16 cellular contexts compared by ENCODE assay signal in the genomic region with DNA sequence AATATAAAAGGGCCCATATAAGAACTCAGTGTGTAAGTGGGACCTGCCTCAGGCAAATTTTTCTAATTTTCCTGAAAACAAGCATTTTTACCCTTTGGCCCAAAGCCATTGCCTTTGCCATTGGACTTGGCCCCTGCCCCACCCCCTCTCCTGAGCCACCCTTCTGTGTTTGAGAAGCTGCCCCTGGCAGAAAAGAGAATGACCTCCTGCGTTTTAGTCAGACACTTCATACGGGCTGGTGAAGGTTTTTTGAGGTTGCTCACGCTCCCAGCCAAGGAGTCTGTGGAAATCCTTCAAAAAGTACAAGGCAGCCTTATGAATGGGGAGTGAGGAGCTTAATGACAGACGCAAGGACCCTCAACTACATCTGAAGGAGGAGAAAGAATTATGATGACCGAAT.
"Had no signal": no experiment of that assay in that cellular context is flagged by ENCODE, and none has a peak within 500 bp of the region (broad histone marks: within the 10 kb centered on the region; RNA-seq: fewer than 3 reads in every experiment).

No MANE protein-coding gene starts in this region.

- H3K9me3 Mint-ChIP-seq: activated naive CD4-positive, alpha-beta T cell treated with anti-CD3 and anti-CD28 coated beads, Interleukin-2, amount 10 ng/mL, durations not matched to agents 7 days and 5 days; activated T-helper 17 cell treated with anti-CD3 and anti-CD28 coated beads, Interleukin-2, amount 50 U/mL, for 72 hours; brain; memory B cell; stimulated activated memory B cell treated with anti-CD40 and anti-IgM and Interleukin-4, amounts not matched to agents 10 μg/mL and 1 μg/mL and 100 μg/mL, for 72 hours; T-helper 1 cell treated with Interleukin-12 subunit alpha and Interleukin-12 subunit beta and Interleukin-4 antibody, amounts not matched to agents 30 μg/mL and 1 μg/mL, for 36 hours; WTC11 had no signal

- H3K4me3 Mint-ChIP-seq: activated naive CD4-positive, alpha-beta T cell treated with anti-CD3 and anti-CD28 coated beads, Interleukin-2, amount 10 ng/mL, durations not matched to agents 7 days and 5 days; activated T-helper 17 cell treated with anti-CD3 and anti-CD28 coated beads, Interleukin-2, amount 50 U/mL, for 72 hours; memory B cell; stimulated activated memory B cell treated with anti-CD40 and anti-IgM and Interleukin-4, amounts not matched to agents 10 μg/mL and 1 μg/mL and 100 μg/mL, for 72 hours; T-helper 1 cell treated with Interleukin-12 subunit alpha and Interleukin-12 subunit beta and Interleukin-4 antibody, amounts not matched to agents 30 μg/mL and 1 μg/mL, for 36 hours; WTC11 had no signal

- H3K36me3 ChIP-seq: esophagus muscularis mucosa, heart right ventricle, upper lobe of left lung had no signal

- DNase-seq: activated CD4-positive, alpha-beta T cell treated with anti-CD3 and anti-CD28 coated beads for 48 hours; activated CD8-positive, alpha-beta memory T cell treated with anti-CD3 and anti-CD28 coated beads for 24 hours; activated naive CD4-positive, alpha-beta T cell treated with anti-CD3 and anti-CD28 coated beads, Interleukin-2, amount 10 ng/mL, durations not matched to agents 7 days and 5 days; activated T-cell treated with anti-CD3 and anti-CD28 coated beads for 4 hours; cerebellar nuclear complex; heart right ventricle had no signal

- H3K4me1 Mint-ChIP-seq: activated naive CD4-positive, alpha-beta T cell treated with anti-CD3 and anti-CD28 coated beads, Interleukin-2, amount 10 ng/mL, durations not matched to agents 7 days and 5 days; activated T-helper 17 cell treated with anti-CD3 and anti-CD28 coated beads, Interleukin-2, amount 50 U/mL, for 72 hours; memory B cell had no signal

- H3K9me3 ChIP-seq: esophagus muscularis mucosa, heart right ventricle, upper lobe of left lung had no signal

- H3K27ac ChIP-seq: esophagus muscularis mucosa, heart right ventricle had no signal

- H3K4me1 ChIP-seq: upper lobe of left lung had no signal

- H3K27ac Mint-ChIP-seq: activated naive CD4-positive, alpha-beta T cell treated with anti-CD3 and anti-CD28 coated beads, Interleukin-2, amount 10 ng/mL, durations not matched to agents 7 days and 5 days; activated T-helper 17 cell treated with anti-CD3 and anti-CD28 coated beads, Interleukin-2, amount 50 U/mL, for 72 hours; memory B cell; stimulated activated memory B cell treated with anti-CD40 and anti-IgM and Interleukin-4, amounts not matched to agents 10 μg/mL and 1 μg/mL and 100 μg/mL, for 72 hours; T-helper 1 cell treated with Interleukin-12 subunit alpha and Interleukin-12 subunit beta and Interleukin-4 antibody, amounts not matched to agents 30 μg/mL and 1 μg/mL, for 36 hours; WTC11 had no signal

- ATAC-seq: activated T-helper 17 cell treated with anti-CD3 and anti-CD28 coated beads, Interleukin-2, amount 50 U/mL, for 72 hours; left lobe of liver; stimulated activated memory B cell treated with anti-CD40 and anti-IgM and Interleukin-4, amounts not matched to agents 10 μg/mL and 1 μg/mL and 100 μg/mL, for 72 hours had no signal

- H3K4me3 ChIP-seq: esophagus muscularis mucosa, heart right ventricle, smooth muscle cell, upper lobe of left lung had no signal

- H3K27me3 ChIP-seq: esophagus muscularis mucosa, upper lobe of left lung had no signal

- H3K36me3 Mint-ChIP-seq: activated naive CD4-positive, alpha-beta T cell treated with anti-CD3 and anti-CD28 coated beads, Interleukin-2, amount 10 ng/mL, durations not matched to agents 7 days and 5 days; brain; memory B cell; stimulated activated memory B cell treated with anti-CD40 and anti-IgM and Interleukin-4, amounts not matched to agents 10 μg/mL and 1 μg/mL and 100 μg/mL, for 72 hours; WTC11 had no signal
